Comparison of ENCODE assay signal across 15 cellular contexts in genomic region chr2:233929352-233929843, GRCh38. TPM values are rescaled to one million over a fixed set of nuclear protein-coding genes. Genes with fewer than 3 reads are reported as not detected.
A peak's percentile ranks its signal among the peaks of the same experiment; 100 is the strongest.
DNase-seq lines count a peak whose midpoint lies in the region; ATAC-seq and TF ChIP-seq lines count a peak whose summit lies in the region.
"Had no signal": no experiment of that assay in that cellular context is flagged by ENCODE, and none has a peak within 500 bp of the region (broad histone marks: within the 10 kb centered on the region; RNA-seq: fewer than 3 reads in every experiment).

No MANE protein-coding gene starts in this region.

- CTCF ChIA-PET in WTC11 (lab: Charles Lee), result interaction anchor here (0.6 to 2.1 kb wide), 5 partner anchors 14 to 101 kb away, joined by 3 to 13 read pairs (median 6); no protein-coding TSS in a partner anchor

- H3K27ac Mint-ChIP-seq in WTC11, result peak overlapping the region; percentile 34; the same call in 1 of the 2 replicates
- H3K27ac Mint-ChIP-seq: activated naive CD4-positive, alpha-beta T cell treated with anti-CD3 and anti-CD28 coated beads, Interleukin-2, amount 10 ng/mL, durations not matched to agents 7 days and 5 days; nephron had no signal

- no peaks in the 10 kb centered on the region for H3K36me3 Mint-ChIP-seq in WTC11
- H3K36me3 Mint-ChIP-seq: activated naive CD4-positive, alpha-beta T cell treated with anti-CD3 and anti-CD28 coated beads, Interleukin-2, amount 10 ng/mL, durations not matched to agents 7 days and 5 days had no signal

- no peaks in the 10 kb centered on the region for H3K9me3 Mint-ChIP-seq in WTC11
- H3K9me3 Mint-ChIP-seq: activated naive CD4-positive, alpha-beta T cell treated with anti-CD3 and anti-CD28 coated beads, Interleukin-2, amount 10 ng/mL, durations not matched to agents 7 days and 5 days; nephron had no signal

- POLR2A ChIA-PET in WTC11 (lab: Charles Lee), result interaction anchor here (0.5 kb wide), 1 partner anchor 520 kb away, joined by 8 read pairs; no protein-coding TSS in a partner anchor

- no peak overlapping the region for H3K4me3 ChIP-seq in mucosa of descending colon
- H3K4me3 ChIP-seq: tibial nerve had no signal

- DNase-seq in DMS53 (lab: John Stamatoyannopoulos, UW) (peak; percentile 62), DMS53 treated with DMSO at 0.1 percent for 48 hours (lab: John Stamatoyannopoulos, UW; ENCODE audit: unreplicated experiment) (no peak), HT1080 (ENCODE audit: low read depth) (peak; percentile 52), WTC11 (ENCODE audit: low spot score) (peak; percentile 21), mucosa of descending colon (peak in 2 of 3 donors; percentile 25 to 38), GOT3 (lab: John Stamatoyannopoulos, UW) (no peak)
- DNase-seq: activated CD8-positive, alpha-beta memory T cell treated with anti-CD3 and anti-CD28 coated beads for 24 hours; islet precursor cell; small intestine had no signal

- ATAC-seq in WTC11 (peak; percentile 84), mucosa of descending colon (peak; percentile 79), GM18519 (IDR thresholded peaks at IDR 0.05; ENCODE audit: low FRiP score, unreplicated experiment) (no peak), GM18867 (IDR thresholded peaks at IDR 0.05; ENCODE audit: unreplicated experiment) (no peak)

- intact Hi-C loops in mucosa of descending colon (cut with DNase I, micrococcal nuclease), result no loop called here

- H3K4me3 Mint-ChIP-seq in WTC11, result no peak overlapping the region
- H3K4me3 Mint-ChIP-seq: activated naive CD4-positive, alpha-beta T cell treated with anti-CD3 and anti-CD28 coated beads, Interleukin-2, amount 10 ng/mL, durations not matched to agents 7 days and 5 days; nephron had no signal

- H3K36me3 ChIP-seq in mucosa of descending colon (ENCODE audit: low read depth), result no peaks in the 10 kb centered on the region
- H3K36me3 ChIP-seq: tibial nerve had no signal

- no peaks in the 10 kb centered on the region for H3K9me3 ChIP-seq in mucosa of descending colon
- H3K9me3 ChIP-seq: tibial nerve had no signal

- H3K4me1 ChIP-seq in mucosa of descending colon (ENCODE audit: low read depth), result no peaks in the 10 kb centered on the region
- H3K4me1 ChIP-seq: tibial nerve had no signal

- peaks cover 26% of the 10 kb centered on the region for H3K4me1 Mint-ChIP-seq in WTC11
- H3K4me1 Mint-ChIP-seq: activated naive CD4-positive, alpha-beta T cell treated with anti-CD3 and anti-CD28 coated beads, Interleukin-2, amount 10 ng/mL, durations not matched to agents 7 days and 5 days; nephron had no signal

- H3K27me3 Mint-ChIP-seq in WTC11 (ENCODE audit: low read depth), result no peaks in the 10 kb centered on the region

- no peak for TF ChIP-seq CTCF in WTC11 (IDR thresholded peaks at IDR 0.05)
- no peak for TF ChIP-seq CTCF in mucosa of descending colon (IDR thresholded peaks at IDR 0.05)

TF ChIP-seq in WTC11, 78 proteins besides CTCF, POLR2A, EP300 and RAD21:
- TF ChIP-seq E2F1 (CRISPR knock-in tag; IDR thresholded peaks at IDR 0.05) (no peak), PRDM15 (CRISPR knock-in tag; IDR thresholded peaks at IDR 0.05) (peak; percentile 80), ATF3 (CRISPR knock-in tag; conservative IDR thresholded peaks at IDR 0.05) (no peak), ZNF671 (CRISPR knock-in tag; IDR thresholded peaks at IDR 0.05) (no peak)

RNA-seq across cellular contexts. Expression of gene TRPM8, which starts 12.2 kb away (rescaled TPM):
- total RNA-seq in HT1080 (2014; rRNA removed; shearing (Covaris generic)), result 0.07 and 1.3 TPM in 2 replicates
- polyA plus RNA-seq in HT1080 (2015; cell fraction: cytosol; rRNA removed), result 0.24 and 0.41 TPM in 2 replicates
- 0.52 and 1.6 TPM in 2 replicates for polyA plus RNA-seq in HT1080 (2015; cell fraction: nucleus; rRNA removed)
- 0.26 TPM in 1 of 3 replicates, not detected in the others for total RNA-seq in WTC11 (2021)
- not detected for total RNA-seq in mucosa of descending colon
- total RNA-seq: T-helper 2 cell treated with Interferon-gamma antibody and Interleukin-4, amounts not matched to agents 100 ng/mL and 5 ng/mL, for 36 hours; tibial nerve had no signal
- polyA plus RNA-seq: small intestine had no signal

Comparison
In these comparisons a context has a peak if more than half of its experiments do, and no peak if none do; other contexts are left out.
1. DNase-seq: peak in DMS53 (single experiment), HT1080 (single experiment), WTC11 (single experiment) and mucosa of descending colon (2 of 3); none in DMS53 treated with DMSO at 0.1 percent for 48 hours (single experiment) and GOT3 (single experiment).
2. ATAC-seq: peak in WTC11 (single experiment) and mucosa of descending colon (single experiment); none in GM18519 (single experiment) and GM18867 (single experiment).